8 cellular contexts compared by ENCODE assay signal in the genomic region with DNA sequence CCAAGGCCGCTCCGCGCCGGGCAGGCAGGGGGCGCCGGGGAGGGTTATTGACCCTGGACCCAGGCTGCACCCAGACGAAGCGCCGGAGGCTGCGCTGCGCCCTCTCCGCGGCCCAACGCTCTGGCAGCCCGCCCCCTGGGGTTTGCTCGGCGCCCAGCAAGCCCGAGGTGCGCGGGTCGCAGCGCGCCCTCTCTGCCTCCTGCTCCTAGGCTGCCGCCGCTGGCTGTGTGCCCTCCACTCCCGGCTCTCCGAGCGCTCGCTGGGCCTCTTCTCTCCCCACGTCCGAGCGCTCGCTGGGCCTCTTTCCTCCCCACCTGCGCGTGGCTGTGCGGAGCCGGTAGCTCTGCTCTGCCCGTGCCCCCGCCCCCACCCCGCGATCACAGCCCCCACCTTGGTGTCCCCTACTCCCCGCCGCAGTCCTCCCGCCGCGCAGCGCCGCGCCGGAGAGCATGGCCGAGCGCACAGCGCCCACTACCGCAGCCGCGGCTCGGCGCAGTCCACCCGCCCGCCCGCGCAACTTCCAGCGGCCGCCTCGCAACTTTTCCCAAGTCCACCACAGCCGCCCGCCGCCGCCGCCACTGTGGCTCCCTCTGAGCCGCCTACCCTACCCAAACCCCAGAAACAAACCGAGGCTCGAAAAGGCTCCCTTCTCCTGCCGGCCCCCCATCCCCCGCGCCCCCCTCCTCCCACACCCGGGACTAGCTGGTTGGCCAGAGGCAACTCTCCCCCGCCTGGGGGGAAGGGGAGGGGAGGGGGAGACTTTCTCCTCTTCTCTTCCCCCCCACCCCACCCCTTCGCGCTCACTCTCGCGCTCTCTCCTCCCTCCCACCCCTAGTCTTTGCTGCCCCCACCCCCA. TPM values are rescaled to one million over a fixed set of nuclear protein-coding genes. Genes with fewer than 3 reads are reported as not detected.
A peak's percentile ranks its signal among the peaks of the same experiment; 100 is the strongest.
DNase-seq lines count a peak whose midpoint lies in the region; ATAC-seq and TF ChIP-seq lines count a peak whose summit lies in the region.

No MANE protein-coding gene starts in this region.

- H3K27ac Mint-ChIP-seq in endodermal cell: no peak overlapping the region

- ATAC-seq in HG02588 (IDR thresholded peaks at IDR 0.05; ENCODE audit: unreplicated experiment): peak; percentile 55
- ATAC-seq in thoracic aorta (ENCODE audit: insufficient number of reproducible peaks, low FRiP score, low read depth): peak; percentile 76

- H3K9me3 ChIP-seq in endodermal cell (ENCODE audit: control insufficient read depth, low read length) (no peaks in the 10 kb centered on the region), thoracic aorta (no peaks in the 10 kb centered on the region)

- no peaks in the 10 kb centered on the region for H3K36me3 Mint-ChIP-seq in endodermal cell (ENCODE audit: low read depth)

- H3K9me3 Mint-ChIP-seq in endodermal cell: no peaks in the 10 kb centered on the region

- H3K36me3 ChIP-seq in endodermal cell (ENCODE audit: control insufficient read depth, insufficient read depth, low read length) (no peaks in the 10 kb centered on the region), thoracic aorta (no peaks in the 10 kb centered on the region)

- H3K27ac ChIP-seq in endodermal cell (ENCODE audit: low read depth, low read length) (peak overlapping the region; percentile 85), thoracic aorta (peak overlapping the region; percentile 94 to 99)

- H3K4me3 ChIP-seq in endodermal cell (ENCODE audit: low read length) (peak overlapping the region; percentile 79), thoracic aorta (peak overlapping the region; percentile 80)

- H3K4me1 ChIP-seq in endodermal cell (ENCODE audit: control insufficient read depth, insufficient read depth, low read length) (peaks cover 8% of the 10 kb centered on the region), thoracic aorta (ENCODE audit: control insufficient read depth in 1 of 2, low read depth in 2 of 2) (peaks cover 4 to 20% of the 10 kb centered on the region in 2 donors)

- 0% methylated on average over 3 to 73 of the region's 82 CpGs for WGBS in endodermal cell (ENCODE audit: insufficient coverage in 1 of 2, insufficient read length in 1 of 2), 2 experiments

- H3K27me3 Mint-ChIP-seq in endodermal cell (ENCODE audit: insufficient read depth): peaks cover 87% of the 10 kb centered on the region

- peak; percentile 64 for DNase-seq in activated CD4-positive, alpha-beta T cell treated with anti-CD3 and anti-CD28 coated beads for 48 hours
- no peak for DNase-seq in activated CD4-positive, alpha-beta T cell treated with anti-CD3 and anti-CD28 coated beads for 4 hours
- DNase-seq in NCI-H1092 treated with DMSO at 0.1 percent for 48 hours (lab: John Stamatoyannopoulos, UW) (peak; percentile 91), T1000 (lab: John Stamatoyannopoulos, UW) (peak; percentile 65), endodermal cell (peak; percentile 94), mesenteric fat pad (ENCODE audit: low spot score) (peak; percentile 92), thoracic aorta (ENCODE audit: low spot score) (peak; percentile 35)

- H3K4me1 Mint-ChIP-seq in endodermal cell: peaks cover 47% of the 10 kb centered on the region

- TF ChIP-seq CTCF in endodermal cell (conservative IDR thresholded peaks at IDR 0.05) (peak; percentile 82), thoracic aorta (IDR thresholded peaks at IDR 0.05) (peak; percentile 57)

- no peak overlapping the region for H3K9ac ChIP-seq in endodermal cell (ENCODE audit: extremely low read depth, low read length, poor library complexity, severe bottlenecking)

- H3K4me3 Mint-ChIP-seq in endodermal cell: peak overlapping the region; percentile 57

- H3K27me3 ChIP-seq in endodermal cell (ENCODE audit: control insufficient read depth, insufficient read depth, low read length, poor library complexity, severe bottlenecking) (peaks cover 84% of the 10 kb centered on the region), thoracic aorta (replicated peaks; ENCODE audit: insufficient read depth) (no peaks in the 10 kb centered on the region)

RNA-seq across cellular contexts. Expression of a gene that starts 1.1 kb away (rescaled TPM):
- under 1 TPM; 0.15 to 0.79 TPM for total RNA-seq in endodermal cell
- polyA plus RNA-seq in endodermal cell (2013, experiment 1 of 2): 12.8 TPM
- polyA plus RNA-seq in endodermal cell (2013, experiment 2 of 2): 12.5 TPM
- total RNA-seq in mesenteric fat pad: 21.7 TPM
- 10 to 100 TPM; 26.4 to 51.1 TPM for total RNA-seq in thoracic aorta

Comparison
In these comparisons a context has a peak if more than half of its experiments do, and no peak if none do; other contexts are left out.
1. DNase-seq: peak in activated CD4-positive, alpha-beta T cell treated with anti-CD3 and anti-CD28 coated beads for 48 hours (single experiment), NCI-H1092 treated with DMSO at 0.1 percent for 48 hours (single experiment), T1000 (single experiment), endodermal cell (single experiment), mesenteric fat pad (single experiment) and thoracic aorta (single experiment); none in activated CD4-positive, alpha-beta T cell treated with anti-CD3 and anti-CD28 coated beads for 4 hours (0 of 2).
2. RNA of a gene that starts 1.1 kb away (total RNA-seq): 26.4 to 51.1 TPM in thoracic aorta and 21.7 TPM in mesenteric fat pad (single experiment); 0.15 to 0.79 TPM in endodermal cell; every median in the first group is over 10 times any median in the second.